Comparison of ENCODE assay signal across 2 cellular contexts in genomic region chr10:87145598-87145997, GRCh38.
A peak's percentile ranks its signal among the peaks of the same experiment; 100 is the strongest.
TF ChIP-seq lines count a peak whose summit lies in the region.
"Not testable (repeated sequence)": the region's sequence is repeated elsewhere in the genome, so short reads cannot be mapped to it uniquely, and the experiment has no call there.

No MANE protein-coding gene starts in this region.

TF ChIP-seq in HepG2, 621 proteins besides CTCF, POLR2A, EP300 and RAD21:
- peak; percentile 85; the same call in 1 of the 2 replicates for TF ChIP-seq ZNF652 (CRISPR knock-in tag; IDR thresholded peaks at IDR 0.05; ENCODE audit: borderline replicate concordance, low read depth)
- peak; percentile 79 for TF ChIP-seq ZNF629 (CRISPR knock-in tag; conservative IDR thresholded peaks at IDR 0.05)
- not testable (repeated sequence) for TF ChIP-seq SOX13 (IDR thresholded peaks at IDR 0.05); HNF1A (CRISPR knock-in tag; IDR thresholded peaks at IDR 0.05; ENCODE audit: borderline replicate concordance)
- peak in 1 of 2 experiments; percentile 11; a peak in 1 of 4 replicates for TF ChIP-seq SOX13 (CRISPR knock-in tag; conservative IDR thresholded peaks at IDR 0.05 in 1 of 2, IDR thresholded peaks at IDR 0.05 in 1 of 2)
- 0 out of 2 replicates have a peak, but pooled peaks have one; percentile 18 for TF ChIP-seq MED1 (CRISPR knock-in tag; IDR thresholded peaks at IDR 0.05)
- peak; percentile 63; the same call in 1 of the 2 replicates for TF ChIP-seq HNF1A (IDR thresholded peaks at IDR 0.05; ENCODE audit: low read depth)
- peak; percentile 10; the same call in 1 of the 2 replicates for TF ChIP-seq CEBPG (CRISPR knock-in tag; IDR thresholded peaks at IDR 0.05)
- TF ChIP-seq PAXIP1 (CRISPR knock-in tag; conservative IDR thresholded peaks at IDR 0.05), result peak; percentile 59
- 0 out of 2 replicates have a peak, but pooled peaks have one; percentile 13 for TF ChIP-seq PPARG (CRISPR knock-in tag; conservative IDR thresholded peaks at IDR 0.05)
TF ChIP-seq in HepG2: peak in this region for 8; not testable (repeated sequence) for 613.

TF ChIP-seq in liver, 16 proteins besides CTCF, POLR2A, EP300 and RAD21:
- TF ChIP-seq RXRA (IDR thresholded peaks at IDR 0.05), result peak in 1 of 2 donors; percentile 46
- peak; percentile 31 to 50 for TF ChIP-seq HNF4A (conservative IDR thresholded peaks at IDR 0.05)
- peak in 1 of 2 donors; percentile 21 for TF ChIP-seq EGR1 (IDR thresholded peaks at IDR 0.05; ENCODE audit: low read depth in 2 of 2)
- peak in 1 of 2 donors; percentile 15 for TF ChIP-seq JUND (IDR thresholded peaks at IDR 0.05)
